In genomic region chr12:69688021-69688420, GRCh38 we compare ENCODE assay signal across 14 cellular contexts. TPM values are rescaled to one million over a fixed set of nuclear protein-coding genes. Genes with fewer than 3 reads are reported as not detected.
DNase-seq lines count a peak whose midpoint lies in the region; ATAC-seq, FAIRE-seq and TF ChIP-seq lines count a peak whose summit lies in the region.
"Had no signal": no experiment of that assay in that cellular context is flagged by ENCODE, and none has a peak within 500 bp of the region (broad histone marks: within the 10 kb centered on the region; RNA-seq: fewer than 3 reads in every experiment).

No MANE protein-coding gene starts in this region.

- no peak for TF ChIP-seq EP300 in suprapubic skin (IDR thresholded peaks at IDR 0.05)

- H3K79me2 ChIP-seq in keratinocyte (ENCODE audit: control insufficient read depth, insufficient read depth, low read length): no peaks in the 10 kb centered on the region

- no peak overlapping the region for H2BK20ac ChIP-seq in IMR-90 (ENCODE audit: low read depth, low read length)

- in situ Hi-C loops in IMR-90 (cut with MboI; ENCODE audit: low sequenced_read_pairs): no loop called here

- no peak overlapping the region for H4K8ac ChIP-seq in IMR-90 (ENCODE audit: low read depth in 2 of 2, low read length in 2 of 2)

- H3K9me3 ChIP-seq in IMR-90 (ENCODE audit: control insufficient read depth, insufficient read depth, low read length): no peaks in the 10 kb centered on the region
- no peaks in the 10 kb centered on the region for H3K9me3 ChIP-seq in adipocyte (ENCODE audit: control insufficient read depth, low read length)
- no peaks in the 10 kb centered on the region for H3K9me3 ChIP-seq in keratinocyte (ENCODE audit: control insufficient read depth, low read depth, low read length)
- no peaks in the 10 kb centered on the region for H3K9me3 ChIP-seq in suprapubic skin

- H2AFZ ChIP-seq in IMR-90 (replicated peaks; ENCODE audit: low read length, poor library complexity) (no peak overlapping the region), keratinocyte (ENCODE audit: control insufficient read depth, low read length) (no peak overlapping the region)

- H3K27ac ChIP-seq in IMR-90 (ENCODE audit: insufficient read depth, low read length) (no peak overlapping the region), keratinocyte (ENCODE audit: control insufficient read depth, insufficient read depth, low read length) (no peak overlapping the region), substantia nigra (ENCODE audit: low read depth, low read length, poor library complexity, severe bottlenecking) (no peak overlapping the region), suprapubic skin (no peak overlapping the region)

- POLR2A ChIA-PET in IMR-90 (lab: Charles Lee; ENCODE audit: unreplicated experiment): no interaction called here

- CTCF ChIA-PET in IMR-90 (lab: Yijun Ruan, JAX): interaction anchor here (0.5 kb wide), 1 partner anchor 367 kb away, joined by 3 read pairs; no protein-coding TSS in a partner anchor

- no peak overlapping the region for H2BK15ac ChIP-seq in IMR-90 (ENCODE audit: low read depth, low read length)

- no peak overlapping the region for H3K4me2 ChIP-seq in IMR-90 (ENCODE audit: low read depth, low read length)
- H3K4me2 ChIP-seq in keratinocyte (ENCODE audit: control insufficient read depth, extremely low read depth, insufficient read depth, low read depth, low read length): peak overlapping the region; percentile 74

- H3K14ac ChIP-seq in IMR-90 (replicated peaks; ENCODE audit: low read depth, low read length): no peak overlapping the region

- intact Hi-C loops in IMR-90 (cut with micrococcal nuclease): loop anchor here (2.0 kb wide), 1 partner anchor 31 kb away; no protein-coding TSS in a partner anchor

- H3K36me3 ChIP-seq in IMR-90 (ENCODE audit: control insufficient read depth, insufficient read depth, low read length) (no peaks in the 10 kb centered on the region), adipocyte (ENCODE audit: control insufficient read depth, insufficient read depth, low read length, severe bottlenecking) (no peaks in the 10 kb centered on the region), keratinocyte (ENCODE audit: control insufficient read depth in 2 of 2, extremely low read depth in 1 of 2, insufficient read depth in 2 of 2, low read length in 2 of 2) (no peaks in the 10 kb centered on the region), suprapubic skin (no peaks in the 10 kb centered on the region)

- H2AK9ac ChIP-seq in IMR-90 (replicated peaks; ENCODE audit: low read depth, low read length, poor library complexity): no peak overlapping the region

- dilution Hi-C loops in IMR-90 (cut with HindIII; ENCODE audit: low sequenced_read_pairs, unreplicated experiment) (no loop called here), keratinocyte (cut with MboI; ENCODE audit: extremely low pct_ligation_motif_present, low sequenced_read_pairs) (no loop called here)

- ATAC-seq in IMR-90 (ENCODE audit: low read depth) (no peak), GM21447 (IDR thresholded peaks at IDR 0.05; ENCODE audit: unreplicated experiment) (no peak)
- ATAC-seq: activated T-cell treated with anti-CD3 and anti-CD28 coated beads, Interleukin-2, amount 50 U/mL, for 4 hours; naive thymus-derived CD4-positive, alpha-beta T cell had no signal

- H3K4me3 ChIP-seq in IMR-90 (ENCODE audit: insufficient read depth, low read depth, low read length) (no peak overlapping the region), adipocyte (ENCODE audit: low read length) (no peak overlapping the region), keratinocyte (ENCODE audit: control insufficient read depth in 2 of 3, extremely low read depth in 1 of 3, insufficient read depth in 2 of 3, low read depth in 1 of 3, low read length in 3 of 3) (no peak overlapping the region), suprapubic skin (no peak overlapping the region)

- TF ChIP-seq RAD21 in IMR-90 (IDR thresholded peaks at IDR 0.05; ENCODE audit: low read length): no peak

- no CpG with 5 or more reads among the region's 1 CpG for WGBS in IMR-90 (ENCODE audit: extremely low coverage in 2 of 2, insufficient read length in 1 of 2), 2 experiments
- WGBS in suprapubic skin: 67% methylated on average over 1 of the region's 1 CpG

- H3K4me1 ChIP-seq in IMR-90 (ENCODE audit: control insufficient read depth, insufficient read depth, low read length) (peaks cover 8% of the 10 kb centered on the region), adipocyte (ENCODE audit: control insufficient read depth, insufficient read depth, low read length) (peaks cover 44% of the 10 kb centered on the region), keratinocyte (ENCODE audit: control insufficient read depth, extremely low read depth, insufficient read depth, low read length) (peaks cover 37% of the 10 kb centered on the region), suprapubic skin (peaks cover 15% of the 10 kb centered on the region)

- FAIRE-seq in keratinocyte (lab: Jason Lieb, UNC): peak; percentile 59
- FAIRE-seq: kidney had no signal

- DNase-seq in IMR-90: peak; percentile 27
- DNase-seq in adipocyte (ENCODE audit: low read depth): peak; percentile 3
- peak; percentile 19 for DNase-seq in keratinocyte (ENCODE audit: low read depth, low spot score)
- DNase-seq in substantia nigra (lab: John Stamatoyannopoulos, UW): no peak
- no peak for DNase-seq in suprapubic skin (ENCODE audit: low spot score in 2 of 2)
- DNase-seq in NOMO-1 (lab: John Stamatoyannopoulos, UW; ENCODE audit: unreplicated experiment in 2 of 2): no peak
- DNase-seq: activated CD4-positive, alpha-beta T cell treated with anti-CD3 and anti-CD28 coated beads for 48 hours; activated T-cell treated with anti-CD3 and anti-CD28 coated beads, Interleukin-2, amount 50 U/mL, for 4 hours; anterior cingulate cortex; kidney; naive thymus-derived CD4-positive, alpha-beta T cell; NCI-H1092 treated with DMSO at 0.1 percent for 48 hours had no signal

- no peak overlapping the region for H3K23ac ChIP-seq in IMR-90 (ENCODE audit: low read depth, low read length)

- no peak overlapping the region for H3K56ac ChIP-seq in IMR-90 (ENCODE audit: extremely low read depth, insufficient read depth, low read length)

- H2BK120ac ChIP-seq in IMR-90 (ENCODE audit: low read depth, low read length): no peak overlapping the region; the same call in 1 of the 2 replicates

- H3K4ac ChIP-seq in IMR-90 (ENCODE audit: low read depth, low read length): no peak overlapping the region

- TF ChIP-seq CTCF in IMR-90 (conservative IDR thresholded peaks at IDR 0.05; ENCODE audit: low read depth, low read length): no peak
- no peak for TF ChIP-seq CTCF in keratinocyte (optimal IDR thresholded peaks at IDR 0.05 in 1 of 3, IDR thresholded peaks at IDR 0.05 in 1 of 3, conservative IDR thresholded peaks at IDR 0.05 in 1 of 3; ENCODE audit: extremely low read depth in 1 of 3, insufficient read depth in 2 of 3, low read length in 3 of 3)
- no peak for TF ChIP-seq CTCF in suprapubic skin (IDR thresholded peaks at IDR 0.05)

- no TSS peak for BruUV-seq in IMR-90 (replicated peaks; lab: Mats Ljungman, UMichigan)

- H4K5ac ChIP-seq in IMR-90 (ENCODE audit: low read depth, low read length): no peak overlapping the region

- no peak for TF ChIP-seq POLR2A in IMR-90 (IDR thresholded peaks at IDR 0.05; ENCODE audit: low read depth, low read length)
- TF ChIP-seq POLR2A in suprapubic skin (IDR thresholded peaks at IDR 0.05): no peak

- H3K9me1 ChIP-seq in IMR-90 (ENCODE audit: insufficient read depth, low read length) (peaks cover 8% of the 10 kb centered on the region), keratinocyte (ENCODE audit: control insufficient read depth, extremely low read depth, insufficient read depth, low read length) (no peaks in the 10 kb centered on the region)

- H3K27me3 ChIP-seq in IMR-90 (ENCODE audit: control insufficient read depth, insufficient read depth, low read length): no peaks in the 10 kb centered on the region; the same call in 1 of the 2 replicates
- no peaks in the 10 kb centered on the region for H3K27me3 ChIP-seq in adipocyte (replicated peaks; ENCODE audit: control insufficient read depth, insufficient read depth, low read length)
- no peaks in the 10 kb centered on the region for H3K27me3 ChIP-seq in keratinocyte (ENCODE audit: control insufficient read depth, extremely low read depth, insufficient read depth, low read length)
- H3K27me3 ChIP-seq in suprapubic skin: no peaks in the 10 kb centered on the region

- H2AK5ac ChIP-seq in IMR-90 (ENCODE audit: low read depth, low read length): no peak overlapping the region

- no peak overlapping the region for H2BK5ac ChIP-seq in IMR-90 (ENCODE audit: low read depth, low read length, poor library complexity, severe bottlenecking)

- no peak overlapping the region for H4K91ac ChIP-seq in IMR-90 (ENCODE audit: insufficient read depth, low read depth, low read length)

- H3K9ac ChIP-seq in IMR-90 (ENCODE audit: low read depth, low read length) (no peak overlapping the region), adipocyte (ENCODE audit: low read length) (no peak overlapping the region), keratinocyte (ENCODE audit: control insufficient read depth, extremely low read depth, insufficient read depth, low read length) (no peak overlapping the region)

- H3K18ac ChIP-seq in IMR-90 (ENCODE audit: low read depth, low read length): no peak overlapping the region

- H3K79me1 ChIP-seq in IMR-90 (ENCODE audit: low read depth in 1 of 2, low read length in 2 of 2): no peaks in the 10 kb centered on the region

- H4K20me1 ChIP-seq in IMR-90 (ENCODE audit: insufficient read depth, low read length) (no peaks in the 10 kb centered on the region), keratinocyte (ENCODE audit: control insufficient read depth, extremely low read depth, insufficient read depth, low read length) (no peaks in the 10 kb centered on the region)

RNA-seq across cellular contexts. Expression of gene BEST3, which starts 11.1 kb away (rescaled TPM):
- total RNA-seq in IMR-90 (2012; rRNA removed): under 0.01 TPM in 2 replicates
- polyA plus RNA-seq in IMR-90 (2012; rRNA removed): 0.07 and 0.09 TPM in 2 replicates
- polyA plus RNA-seq in IMR-90 (2012; cell fraction: cytosol; rRNA removed): 0.02 and 0.05 TPM in 2 replicates
- 0.07 TPM in 1 of 2 replicates, not detected in the other for polyA plus RNA-seq in IMR-90 (2012; cell fraction: nucleus; rRNA removed; ENCODE audit: low replicate concordance)
- 0.03 to 0.07 TPM (median 0.06 TPM) in 3 replicates for polyA plus RNA-seq in keratinocyte
- not detected for polyA plus RNA-seq in keratinocyte (2011; ENCODE audit: low read depth)
- 0.06 and 0.21 TPM in 2 replicates for polyA plus RNA-seq in keratinocyte (2011; cell fraction: cytosol; rRNA removed)
- polyA plus RNA-seq in keratinocyte (2011; cell fraction: nucleus; rRNA removed): 0.04 and 0.05 TPM in 2 replicates
- 0.07 and 0.08 TPM in 2 replicates for polyA plus RNA-seq in keratinocyte (2012; ENCODE audit: low replicate concordance)
- 0.30 TPM in 1 of 3 replicates, not detected in the others for polyA minus RNA-seq in keratinocyte
- polyA minus RNA-seq in keratinocyte (2011; cell fraction: cytosol; rRNA and poly(A)+ RNA removed): not detected
- polyA minus RNA-seq in keratinocyte (2011; cell fraction: nucleus; rRNA and poly(A)+ RNA removed): not detected in 2 replicates
- under 1 TPM in 2 of 4 donors, not detected in 2; 0.52 to 0.98 TPM for total RNA-seq in suprapubic skin
- total RNA-seq: activated T-cell treated with anti-CD3 and anti-CD28 coated beads, Interleukin-2, amount 50 U/mL, for 4 hours; HT-29; naive thymus-derived CD4-positive, alpha-beta T cell had no signal
- polyA plus RNA-seq: naive thymus-derived CD4-positive, alpha-beta T cell had no signal

RNA-seq across cellular contexts. Expression of gene RAB3IP, which starts 50.6 kb away (rescaled TPM):
- total RNA-seq in IMR-90 (2012; rRNA removed) (2.7 and 3.3 TPM in 2 replicates), suprapubic skin (10 to 100 TPM; 15.0 to 27.8 (median 21.9) TPM)
- polyA plus RNA-seq in IMR-90 (2012; rRNA removed) (1.3 and 1.5 TPM in 2 replicates), keratinocyte (9.6 to 30.6 TPM (median 23.6 TPM) in 3 replicates)
- 0.51 and 1.3 TPM in 2 replicates for polyA plus RNA-seq in IMR-90 (2012; cell fraction: cytosol; rRNA removed)
- 0.33 and 0.94 TPM in 2 replicates for polyA plus RNA-seq in IMR-90 (2012; cell fraction: nucleus; rRNA removed; ENCODE audit: low replicate concordance)
- 53.7 TPM for polyA plus RNA-seq in keratinocyte (2011; ENCODE audit: low read depth)
- polyA plus RNA-seq in keratinocyte (2011; cell fraction: cytosol; rRNA removed): 10.8 and 23.1 TPM in 2 replicates
- 9.5 and 12.8 TPM in 2 replicates for polyA plus RNA-seq in keratinocyte (2011; cell fraction: nucleus; rRNA removed)
- polyA plus RNA-seq in keratinocyte (2012; ENCODE audit: low replicate concordance): 9.2 and 32.7 TPM in 2 replicates
- polyA minus RNA-seq in keratinocyte: 9.1 to 22.6 TPM (median 12.3 TPM) in 3 replicates
- polyA minus RNA-seq in keratinocyte (2011; cell fraction: cytosol; rRNA and poly(A)+ RNA removed): 3.8 TPM
- 9.6 and 26.8 TPM in 2 replicates for polyA minus RNA-seq in keratinocyte (2011; cell fraction: nucleus; rRNA and poly(A)+ RNA removed)

Comparison
In these comparisons a context has a peak if more than half of its experiments do, and no peak if none do; other contexts are left out.
1. DNase-seq: peak in IMR-90 (single experiment), adipocyte (single experiment) and keratinocyte (single experiment); none in substantia nigra (0 of 49), suprapubic skin (0 of 2) and NOMO-1 (0 of 2).